25 cellular contexts compared by ENCODE assay signal in the genomic region with DNA sequence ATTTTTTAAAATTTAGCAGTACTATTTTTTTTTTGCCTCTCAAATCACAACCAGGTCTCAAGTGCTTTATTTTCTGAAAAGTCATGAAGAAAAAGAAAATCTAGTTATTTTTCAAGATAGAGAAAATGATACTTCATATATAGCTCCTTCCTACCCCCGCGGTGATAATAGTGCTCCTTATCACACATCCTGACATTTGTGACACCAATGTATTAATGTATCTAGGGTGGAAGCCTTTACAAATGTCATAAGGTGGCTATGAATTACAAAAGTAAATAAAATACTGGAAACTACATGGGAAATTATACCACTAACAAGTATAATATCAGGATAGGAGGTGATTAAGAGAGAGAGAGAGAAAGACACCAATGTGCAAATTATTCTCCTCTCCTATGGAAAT.
"Had no signal": no experiment of that assay in that cellular context is flagged by ENCODE, and none has a peak within 500 bp of the region (broad histone marks: within the 10 kb centered on the region; RNA-seq: fewer than 3 reads in every experiment).

No MANE protein-coding gene starts in this region.

- H3K4me3 ChIP-seq: stomach, suprapubic skin, testis, thoracic aorta, thyroid gland, tibial artery, tibial nerve, transverse colon, upper lobe of left lung, upper lobe of right lung, uterus, vagina had no signal

- ATAC-seq: stimulated activated effector memory CD8-positive, alpha-beta T cell treated with anti-CD3 and anti-CD28 coated beads, Interleukin-12 subunit alpha, Interleukin-12 subunit beta, amount 100 ng/mL, for 72 hours; stimulated activated memory B cell treated with anti-CD40 and anti-IgM and Interleukin-4, amounts not matched to agents 10 μg/mL and 1 μg/mL and 100 μg/mL, for 72 hours; stimulated activated naive B cell treated with anti-CD40 and anti-IgM and Interleukin-4, amounts not matched to agents 10 μg/mL and 1 μg/mL and 100 μg/mL, for 72 hours; stimulated activated naive CD8-positive, alpha-beta T cell treated with anti-CD3 and anti-CD28 coated beads, Interleukin-15, amount 100 ng/mL, for 72 hours; stimulated activated naive CD8-positive, alpha-beta T cell treated with anti-CD3 and anti-CD28 coated beads, Interleukin-15, Interleukin-2, amounts not matched to agents 100 U/mL and 50 U/mL, for 24 hours; upper lobe of right lung had no signal

- H3K9me3 ChIP-seq: stomach, suprapubic skin, testis, thoracic aorta, thyroid gland, tibial artery, tibial nerve, transverse colon, upper lobe of left lung, upper lobe of right lung, uterus, vagina had no signal

- H3K27ac ChIP-seq: stomach, suprapubic skin, testis, thoracic aorta, thyroid gland, tibial artery, tibial nerve, transverse colon, upper lobe of left lung, upper lobe of right lung, uterus, vagina had no signal

- H3K27me3 ChIP-seq: stomach, suprapubic skin, testis, thyroid gland, tibial artery, tibial nerve, transverse colon, upper lobe of left lung, upper lobe of right lung, uterus, vagina had no signal

- H3K36me3 ChIP-seq: stomach, suprapubic skin, thoracic aorta, thyroid gland, tibial nerve, transverse colon, upper lobe of left lung, upper lobe of right lung, uterus, vagina had no signal

- H3K4me1 ChIP-seq: stomach, suprapubic skin, testis, thyroid gland, tibial artery, tibial nerve, transverse colon, upper lobe of left lung, upper lobe of right lung, uterus, vagina had no signal

- DNase-seq: stimulated activated CD4-positive, alpha-beta T cell treated with anti-CD3 and anti-CD28 coated beads, Interleukin-2, amount 100 ng/mL, for 48 hours; stimulated activated CD4-positive, alpha-beta T cell treated with anti-CD3 and anti-CD28 coated beads, Interleukin-4, amount 100 ng/mL, for 1 hour; stimulated activated CD4-positive, alpha-beta T cell treated with anti-CD3 and anti-CD28 coated beads, Interleukin-4, amount 100 ng/mL, for 24 hours; stimulated activated CD4-positive, alpha-beta T cell treated with anti-CD3 and anti-CD28 coated beads, Interleukin-4, amount 100 ng/mL, for 4 hours; stimulated activated CD8-positive, alpha-beta memory T cell treated with anti-CD3 and anti-CD28 coated beads, Interleukin-4, amount 100 ng/mL, for 48 hours; stimulated activated naive B cell treated with anti-CD40 and anti-IgM and Interleukin-4, amounts not matched to agents 10 μg/mL and 1 μg/mL and 100 μg/mL, for 72 hours; stimulated activated naive CD4-positive, alpha-beta T cell; stimulated activated naive CD4-positive, alpha-beta T cell treated with Interleukin-2 at 50 U/mL for 16 hours; stimulated activated naive CD8-positive, alpha-beta T cell treated with anti-CD3 and anti-CD28 coated beads, Interleukin-15, amount 100 ng/mL, for 72 hours; stimulated activated naive CD8-positive, alpha-beta T cell treated with anti-CD3 and anti-CD28 coated beads, Interleukin-15, Interleukin-2, amounts not matched to agents 100 U/mL and 50 U/mL, for 24 hours; stomach; trophoblast cell; upper lobe of left lung; upper lobe of right lung; uterus had no signal
